1 cellular context compared by ENCODE assay signal in the genomic region with DNA sequence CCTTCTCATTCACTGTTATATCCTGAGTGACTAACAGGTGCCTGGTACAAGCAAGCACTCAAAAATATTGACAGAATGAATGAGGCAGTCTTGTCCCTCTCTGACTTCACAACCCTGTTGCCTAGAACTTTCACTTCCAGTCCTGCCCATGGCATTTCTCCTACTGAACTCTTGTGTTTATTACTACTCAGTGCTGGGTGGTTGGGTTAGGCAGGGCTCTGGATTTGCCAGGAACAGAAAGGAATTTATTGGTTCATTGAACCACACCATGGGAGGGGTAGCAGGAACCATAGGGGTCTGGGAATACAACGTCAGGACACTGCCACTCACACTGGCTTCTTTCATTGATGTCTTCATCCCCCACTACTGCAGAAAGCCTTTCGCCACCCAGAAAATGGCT.
TF ChIP-seq lines count a peak whose summit lies in the region.

No MANE protein-coding gene starts in this region.

TF ChIP-seq in HCT116, 20 proteins besides CTCF, POLR2A, EP300 and RAD21 (continued from another document):
- TF ChIP-seq, protein P1, sequence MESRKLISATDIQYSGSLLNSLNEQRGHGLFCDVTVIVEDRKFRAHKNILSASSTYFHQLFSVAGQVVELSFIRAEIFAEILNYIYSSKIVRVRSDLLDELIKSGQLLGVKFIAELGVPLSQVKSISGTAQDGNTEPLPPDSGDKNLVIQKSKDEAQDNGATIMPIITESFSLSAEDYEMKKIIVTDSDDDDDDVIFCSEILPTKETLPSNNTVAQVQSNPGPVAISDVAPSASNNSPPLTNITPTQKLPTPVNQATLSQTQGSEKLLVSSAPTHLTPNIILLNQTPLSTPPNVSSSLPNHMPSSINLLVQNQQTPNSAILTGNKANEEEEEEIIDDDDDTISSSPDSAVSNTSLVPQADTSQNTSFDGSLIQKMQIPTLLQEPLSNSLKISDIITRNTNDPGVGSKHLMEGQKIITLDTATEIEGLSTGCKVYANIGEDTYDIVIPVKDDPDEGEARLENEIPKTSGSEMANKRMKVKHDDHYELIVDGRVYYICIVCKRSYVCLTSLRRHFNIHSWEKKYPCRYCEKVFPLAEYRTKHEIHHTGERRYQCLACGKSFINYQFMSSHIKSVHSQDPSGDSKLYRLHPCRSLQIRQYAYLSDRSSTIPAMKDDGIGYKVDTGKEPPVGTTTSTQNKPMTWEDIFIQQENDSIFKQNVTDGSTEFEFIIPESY (IDR thresholded peaks at IDR 0.05; ENCODE audit: extremely low read depth, insufficient replicate concordance, low read length) = no peak
